Comparison of ENCODE assay signal across 20 cellular contexts in genomic region chr17:29214215-29215146, GRCh38. TPM values are rescaled to one million over a fixed set of nuclear protein-coding genes. Genes with fewer than 3 reads are reported as not detected.
"Had no signal": no experiment of that assay in that cellular context is flagged by ENCODE, and none has a peak within 500 bp of the region (broad histone marks: within the 10 kb centered on the region; RNA-seq: fewer than 3 reads in every experiment).

No MANE protein-coding gene starts in this region.

- H3K4me3 ChIP-seq: esophagus muscularis mucosa, ovary, thoracic aorta had no signal

- H3K27ac Mint-ChIP-seq: activated naive CD4-positive, alpha-beta T cell treated with anti-CD3 and anti-CD28 coated beads for 36 hours; activated T-helper 17 cell treated with anti-CD3 and anti-CD28 coated beads, Interleukin-2, amount 50 U/mL, for 72 hours; endodermal cell; stimulated activated naive CD8-positive, alpha-beta T cell treated with anti-CD3 and anti-CD28 coated beads, Interleukin-15, Interleukin-2, amounts not matched to agents 100 ng/mL and 50 ng/mL, for 24 hours; T-helper 1 cell treated with Interleukin-12 subunit alpha and Interleukin-12 subunit beta and Interleukin-4 antibody, amounts not matched to agents 30 μg/mL and 1 μg/mL, for 36 hours had no signal

- H3K4me3 Mint-ChIP-seq: activated CD4-positive, alpha-beta T cell treated with anti-CD3 and anti-CD28 coated beads, Interleukin-2, amount 10 ng/mL, durations not matched to agents 7 days and 5 days; activated naive CD4-positive, alpha-beta T cell treated with anti-CD3 and anti-CD28 coated beads for 36 hours; activated T-helper 17 cell treated with anti-CD3 and anti-CD28 coated beads, Interleukin-2, amount 50 U/mL, for 72 hours; endodermal cell; stimulated activated naive CD8-positive, alpha-beta T cell treated with anti-CD3 and anti-CD28 coated beads, Interleukin-15, Interleukin-2, amounts not matched to agents 100 ng/mL and 50 ng/mL, for 24 hours; T-helper 1 cell treated with Interleukin-12 subunit alpha and Interleukin-12 subunit beta and Interleukin-4 antibody, amounts not matched to agents 30 μg/mL and 1 μg/mL, for 36 hours had no signal

- DNase-seq: activated CD4-positive, alpha-beta T cell treated with anti-CD3 and anti-CD28 coated beads, Interleukin-2, amount 10 ng/mL, durations not matched to agents 7 days and 5 days; activated CD4-positive, CD25-positive, alpha-beta regulatory T cell; activated naive CD4-positive, alpha-beta T cell treated with anti-CD3 and anti-CD28 coated beads for 36 hours; activated T-cell treated with anti-CD3 and anti-CD28 coated beads for 4 hours; central memory CD4-positive, alpha-beta T cell; endodermal cell; glutamatergic neuron; ovary; stimulated activated CD4-positive, alpha-beta T cell treated with anti-CD3 and anti-CD28 coated beads, Interleukin-4, amount 100 ng/mL, for 24 hours had no signal

- ATAC-seq: activated T-helper 17 cell treated with anti-CD3 and anti-CD28 coated beads, Interleukin-2, amount 50 U/mL, for 72 hours; left lobe of liver had no signal

- H3K9me3 Mint-ChIP-seq: activated CD4-positive, alpha-beta T cell treated with anti-CD3 and anti-CD28 coated beads, Interleukin-2, amount 10 ng/mL, durations not matched to agents 7 days and 5 days; activated naive CD4-positive, alpha-beta T cell treated with anti-CD3 and anti-CD28 coated beads for 36 hours; activated T-helper 17 cell treated with anti-CD3 and anti-CD28 coated beads, Interleukin-2, amount 50 U/mL, for 72 hours; endodermal cell; stimulated activated naive CD8-positive, alpha-beta T cell treated with anti-CD3 and anti-CD28 coated beads, Interleukin-15, Interleukin-2, amounts not matched to agents 100 ng/mL and 50 ng/mL, for 24 hours; T-helper 1 cell treated with Interleukin-12 subunit alpha and Interleukin-12 subunit beta and Interleukin-4 antibody, amounts not matched to agents 30 μg/mL and 1 μg/mL, for 36 hours had no signal

- H3K27me3 ChIP-seq: esophagus muscularis mucosa, ovary had no signal

- H3K27ac ChIP-seq: esophagus muscularis mucosa, ovary, thoracic aorta had no signal

- H3K36me3 ChIP-seq: esophagus muscularis mucosa, ovary, thoracic aorta had no signal

- H3K27me3 Mint-ChIP-seq: activated T-helper 17 cell treated with anti-CD3 and anti-CD28 coated beads, Interleukin-2, amount 50 U/mL, for 72 hours; stimulated activated naive CD8-positive, alpha-beta T cell treated with anti-CD3 and anti-CD28 coated beads, Interleukin-15, Interleukin-2, amounts not matched to agents 100 ng/mL and 50 ng/mL, for 24 hours had no signal

- H3K9me3 ChIP-seq: esophagus muscularis mucosa, ovary, thoracic aorta had no signal

RNA-seq across cellular contexts. Expression of gene CRYBA1, which starts 32.2 kb away (rescaled TPM):
- total RNA-seq: activated CD4-positive, alpha-beta T cell treated with anti-CD3 and anti-CD28 coated beads, Interleukin-2, amount 10 ng/mL, durations not matched to agents 7 days and 5 days; activated CD8-positive, alpha-beta memory T cell treated with anti-CD3 and anti-CD28 coated beads for 36 hours; activated naive CD4-positive, alpha-beta T cell treated with anti-CD3 and anti-CD28 coated beads for 36 hours; activated T-helper 17 cell treated with anti-CD3 and anti-CD28 coated beads, Interleukin-2, amount 50 U/mL, for 72 hours; endodermal cell; esophagus muscularis mucosa; left lobe of liver; mesenteric fat pad; ovary; thoracic aorta; urinary bladder had no signal
- polyA plus RNA-seq: adipose tissue, neural cell, ovary, urinary bladder had no signal
